In genomic region chrX:11887175-11887574, GRCh38 we compare ENCODE assay signal across 17 cellular contexts.
DNase-seq lines count a peak whose midpoint lies in the region; ATAC-seq and TF ChIP-seq lines count a peak whose summit lies in the region.
"Had no signal": no experiment of that assay in that cellular context is flagged by ENCODE, and none has a peak within 500 bp of the region (broad histone marks: within the 10 kb centered on the region; RNA-seq: fewer than 3 reads in every experiment).

No MANE protein-coding gene starts in this region.

- H3K4me3 ChIP-seq in HUES64 (ENCODE audit: low read length), result no peak overlapping the region
- H3K4me3 ChIP-seq in PC-9, result no peak overlapping the region
- H3K4me3 ChIP-seq in epithelial cell of esophagus (ENCODE audit: low read length), result no peak overlapping the region
- no peak overlapping the region for H3K4me3 ChIP-seq in skeletal muscle satellite cell (ENCODE audit: low read length)
- no peak overlapping the region for H3K4me3 ChIP-seq in esophagus muscularis mucosa

- H3K9ac ChIP-seq in HUES64 (ENCODE audit: low read depth, low read length) (no peak overlapping the region), skeletal muscle satellite cell (ENCODE audit: low read depth, low read length) (peak overlapping the region; percentile 10)

- TF ChIP-seq EP300 in esophagus muscularis mucosa (IDR thresholded peaks at IDR 0.05), result no peak

- no peaks in the 10 kb centered on the region for H3K9me2 ChIP-seq in PC-9 (ENCODE audit: insufficient read depth)

- no peaks in the 10 kb centered on the region for H3F3A ChIP-seq in PC-9 (ENCODE audit: insufficient read depth, low read depth)

- no peak for TF ChIP-seq POLR2A in esophagus muscularis mucosa (IDR thresholded peaks at IDR 0.05; ENCODE audit: low read depth)

- H3K27ac ChIP-seq in HUES64 (ENCODE audit: low read depth, low read length) (peak overlapping the region; percentile 18; the same call in 1 of the 2 replicates), PC-9 (0 out of 2 replicates have a peak overlapping the region, but pooled peaks have one; percentile 26), esophagus muscularis mucosa (replicated peaks in 1 of 4) (no peak overlapping the region)

- ATAC-seq in stimulated activated naive CD8-positive, alpha-beta T cell treated with anti-CD3 and anti-CD28 coated beads, Interleukin-15, Interleukin-2, amounts not matched to agents 100 U/mL and 50 U/mL, for 24 hours, result no peak
- ATAC-seq: Panc1, SK-N-SH treated with all-trans-retinoic acid at 6 μM for 48 hours had no signal

- TF ChIP-seq CTCF in PC-9 (conservative IDR thresholded peaks at IDR 0.05) (no peak), epithelial cell of esophagus (IDR thresholded peaks at IDR 0.05; ENCODE audit: insufficient read depth, low read depth, low read length, missing control alignments) (no peak), esophagus muscularis mucosa (IDR thresholded peaks at IDR 0.05) (no peak)

- 70% methylated on average over 2 of the region's 2 CpGs for WGBS in HUES64
- WGBS in esophagus muscularis mucosa, result 70% methylated on average over 2 of the region's 2 CpGs

- no peaks in the 10 kb centered on the region for H4K20me1 ChIP-seq in PC-9 (ENCODE audit: insufficient read depth)

- H3K4me1 ChIP-seq in HUES64 (ENCODE audit: insufficient read depth, low read length), result no peaks in the 10 kb centered on the region
- H3K4me1 ChIP-seq in PC-9 (replicated peaks; ENCODE audit: insufficient read depth), result peaks cover 14% of the 10 kb centered on the region; the same call in 1 of the 2 replicates
- H3K4me1 ChIP-seq in skeletal muscle satellite cell (ENCODE audit: control insufficient read depth, insufficient read depth, low read length), result peaks cover 23% of the 10 kb centered on the region
- H3K4me1 ChIP-seq in esophagus muscularis mucosa, result no peaks in the 10 kb centered on the region
- H3K4me1 ChIP-seq: BE2C had no signal

- no peak overlapping the region for H2AFZ ChIP-seq in PC-9

- H3K4me2 ChIP-seq in PC-9 (no peak overlapping the region), skeletal muscle satellite cell (ENCODE audit: low read length) (no peak overlapping the region)

- POLR2A ChIA-PET in PC-9 (lab: Charles Lee; ENCODE audit: unreplicated experiment), result no interaction called here

- intact Hi-C loops in PC-9 (cut with micrococcal nuclease; ENCODE audit: unreplicated experiment) (no loop called here), esophagus muscularis mucosa (cut with DNase I) (no loop called here)

- no peaks in the 10 kb centered on the region for H3K36me3 ChIP-seq in HUES64 (ENCODE audit: insufficient read depth, low read length)
- H3K36me3 ChIP-seq in PC-9 (ENCODE audit: low read depth), result no peaks in the 10 kb centered on the region
- no peaks in the 10 kb centered on the region for H3K36me3 ChIP-seq in skeletal muscle satellite cell (ENCODE audit: insufficient read depth, low read length)
- no peaks in the 10 kb centered on the region for H3K36me3 ChIP-seq in esophagus muscularis mucosa
- H3K36me3 ChIP-seq: BE2C had no signal

- DNase-seq in PC-9 (no peak), epithelial cell of esophagus (ENCODE audit: low read depth) (peak; percentile 14), esophagus muscularis mucosa (ENCODE audit: extremely low spot score) (no peak), mesenteric fat pad (ENCODE audit: low spot score) (no peak)
- no peak for DNase-seq in stimulated activated naive CD8-positive, alpha-beta T cell treated with anti-CD3 and anti-CD28 coated beads, Interleukin-15, Interleukin-2, amounts not matched to agents 100 U/mL and 50 U/mL, for 24 hours
- DNase-seq: BE2C; CD4-positive, alpha-beta memory T cell; DMS79 treated with DMSO at 0.1 percent for 48 hours; GOT3; Kasumi-1; NCI-H187 treated with DMSO at 0.1 percent for 48 hours; NCI-H526 treated with DMSO at 0.1 percent for 48 hours; SHP77 had no signal

- CTCF ChIA-PET in PC-9 (lab: Charles Lee), result no interaction called here

- H3K79me2 ChIP-seq in PC-9 (ENCODE audit: low read depth), result no peaks in the 10 kb centered on the region

- BruUV-seq in PC-9 (replicated peaks; lab: Mats Ljungman, UMichigan), result no TSS peak

- H3K27me3 ChIP-seq in HUES64 (ENCODE audit: insufficient read depth, low read length), result no peaks in the 10 kb centered on the region
- no peaks in the 10 kb centered on the region for H3K27me3 ChIP-seq in PC-9 (ENCODE audit: insufficient read depth, low read depth)
- H3K27me3 ChIP-seq in skeletal muscle satellite cell (ENCODE audit: control insufficient read depth, insufficient read depth, low read length), result no peaks in the 10 kb centered on the region
- no peaks in the 10 kb centered on the region for H3K27me3 ChIP-seq in esophagus muscularis mucosa
- H3K27me3 ChIP-seq: BE2C had no signal

- H3K9me3 ChIP-seq in HUES64 (ENCODE audit: insufficient read depth, low read depth, low read length) (no peaks in the 10 kb centered on the region), PC-9 (ENCODE audit: insufficient read depth, low read depth) (no peaks in the 10 kb centered on the region), skeletal muscle satellite cell (replicated peaks; ENCODE audit: low read length) (no peaks in the 10 kb centered on the region), esophagus muscularis mucosa (peaks cover 0 to 6% (median 0%) of the 10 kb centered on the region in 4 donors)
- H3K9me3 ChIP-seq: BE2C had no signal

Comparison
In these comparisons a context has a peak if more than half of its experiments do, and no peak if none do; other contexts are left out.
1. H3K27ac ChIP-seq: peak in HUES64 (single experiment) and PC-9 (single experiment); none in esophagus muscularis mucosa (0 of 4).